In the genomic region with DNA sequence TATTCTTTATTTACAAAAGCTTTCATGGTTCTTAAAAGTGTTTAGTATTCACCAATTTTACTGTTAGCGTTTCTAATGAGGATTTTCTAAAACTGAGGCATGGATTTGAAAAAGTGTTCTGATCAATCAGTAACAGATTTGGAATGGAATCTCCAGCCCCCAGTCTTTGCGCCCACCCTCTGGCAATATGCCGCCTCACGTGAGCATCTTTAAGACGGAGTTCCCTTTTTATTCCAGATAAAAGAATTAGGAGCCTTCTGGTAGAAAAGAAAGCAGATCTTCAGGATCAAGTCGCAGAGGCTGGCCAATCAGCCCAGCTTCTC, we compare ENCODE assay signal across 9 cellular contexts. TPM values are rescaled to one million over a fixed set of nuclear protein-coding genes. Genes with fewer than 3 reads are reported as not detected.
DNase-seq lines count a peak whose midpoint lies in the region; ATAC-seq, FAIRE-seq and TF ChIP-seq lines count a peak whose summit lies in the region.
"Had no signal": no experiment of that assay in that cellular context is flagged by ENCODE, and none has a peak within 500 bp of the region (broad histone marks: within the 10 kb centered on the region; RNA-seq: fewer than 3 reads in every experiment).

No MANE protein-coding gene starts in this region.

- no peak for FAIRE-seq in frontal cortex (lab: Jason Lieb, UNC)

- H3K36me3 Mint-ChIP-seq in activated T-cell treated with anti-CD3 and anti-CD28 coated beads, Interleukin-2, amount 50 U/mL, for 4 hours (ENCODE audit: insufficient read depth) = no peaks in the 10 kb centered on the region

- H3K4me1 Mint-ChIP-seq in activated T-cell treated with anti-CD3 and anti-CD28 coated beads, Interleukin-2, amount 50 U/mL, for 4 hours (ENCODE audit: low read depth) = peaks cover 11% of the 10 kb centered on the region

- DNase-seq in activated T-cell treated with anti-CD3 and anti-CD28 coated beads, Interleukin-2, amount 50 U/mL, for 4 hours = no peak
- DNase-seq in activated T-cell treated with anti-CD3 and anti-CD28 coated beads for 4 hours (no peak), ascending aorta (ENCODE audit: low spot score in 2 of 2) (no peak), thyroid gland (no peak), frontal cortex (ENCODE audit: low spot score in 2 of 2) (no peak)

- peaks cover 9% of the 10 kb centered on the region for H3K27me3 Mint-ChIP-seq in activated T-cell treated with anti-CD3 and anti-CD28 coated beads, Interleukin-2, amount 50 U/mL, for 4 hours (ENCODE audit: low read depth)

- H3K4me3 ChIP-seq in ascending aorta = peak overlapping the region; percentile 91 to 98
- peak overlapping the region; percentile 71 to 93 (median 76) for H3K4me3 ChIP-seq in liver (ENCODE audit: low read depth in 1 of 3, low read length in 3 of 3)
- H3K4me3 ChIP-seq in thyroid gland (replicated peaks in 1 of 3) = peak overlapping the region in 2 of 3 donors; percentile 74 to 79

- no peak for TF ChIP-seq CTCF in ascending aorta (IDR thresholded peaks at IDR 0.05)
- TF ChIP-seq CTCF in liver (IDR thresholded peaks at IDR 0.05; ENCODE audit: low read depth, low read length, missing input control) = no peak
- no peak for TF ChIP-seq CTCF in thyroid gland (IDR thresholded peaks at IDR 0.05)

- no peaks in the 10 kb centered on the region for H3K9me3 Mint-ChIP-seq in activated T-cell treated with anti-CD3 and anti-CD28 coated beads, Interleukin-2, amount 50 U/mL, for 4 hours

- intact Hi-C loops in ascending aorta (cut with DNase I) = no loop called here
- intact Hi-C loops in thyroid gland (cut with DNase I) = no loop called here

- H3K9ac ChIP-seq in liver (ENCODE audit: low read depth in 1 of 2, low read length in 2 of 2) = peak overlapping the region; percentile 58 to 84

- H3K36me3 ChIP-seq in ascending aorta = no peaks in the 10 kb centered on the region
- H3K36me3 ChIP-seq in liver (ENCODE audit: control insufficient read depth in 4 of 4, insufficient read depth in 3 of 4, low read depth in 1 of 4, low read length in 3 of 4) = no peaks in the 10 kb centered on the region
- no peaks in the 10 kb centered on the region for H3K36me3 ChIP-seq in thyroid gland

- H3K27me3 ChIP-seq in ascending aorta = no peaks in the 10 kb centered on the region
- no peaks in the 10 kb centered on the region for H3K27me3 ChIP-seq in liver (ENCODE audit: control insufficient read depth in 4 of 4, insufficient read depth in 4 of 4, low read length in 3 of 4)
- H3K27me3 ChIP-seq in thyroid gland = no peaks in the 10 kb centered on the region

- peak overlapping the region; percentile 87 for H3K4me3 Mint-ChIP-seq in activated T-cell treated with anti-CD3 and anti-CD28 coated beads, Interleukin-2, amount 50 U/mL, for 4 hours

- TF ChIP-seq POLR2A in thyroid gland (IDR thresholded peaks at IDR 0.05) = no peak

- TF ChIP-seq RAD21 in liver (IDR thresholded peaks at IDR 0.05) = no peak

- peaks cover 11 to 23% of the 10 kb centered on the region in 2 donors for H3K4me1 ChIP-seq in ascending aorta
- peaks cover 13 to 42% (median 29%) of the 10 kb centered on the region in 4 donors for H3K4me1 ChIP-seq in liver (ENCODE audit: control insufficient read depth in 4 of 4, insufficient read depth in 4 of 4, low read length in 3 of 4)
- peaks cover 27 to 34% of the 10 kb centered on the region in 2 donors for H3K4me1 ChIP-seq in thyroid gland

- 23% methylated on average over 6 of the region's 6 CpGs for WGBS in liver
- 35 to 39% methylated on average over 6 of the region's 6 CpGs for WGBS in thyroid gland, 2 donors

- H3K9me3 ChIP-seq in ascending aorta (no peaks in the 10 kb centered on the region), liver (ENCODE audit: control insufficient read depth in 4 of 4, low read length in 3 of 4) (no peaks in the 10 kb centered on the region), thyroid gland (no peaks in the 10 kb centered on the region)

- ATAC-seq in activated T-cell treated with anti-CD3 and anti-CD28 coated beads, Interleukin-2, amount 50 U/mL, for 4 hours = no peak
- ATAC-seq in GM19467 (IDR thresholded peaks at IDR 0.05; ENCODE audit: unreplicated experiment) (no peak), HG02623 (IDR thresholded peaks at IDR 0.05; ENCODE audit: unreplicated experiment) (no peak)

- peak overlapping the region; percentile 80 to 84 for H3K27ac ChIP-seq in ascending aorta
- H3K27ac ChIP-seq in liver (ENCODE audit: low read depth in 1 of 2, low read length in 2 of 2) = peak overlapping the region; percentile 77 to 84
- H3K27ac ChIP-seq in thyroid gland = peak overlapping the region in 2 of 3 donors; percentile 76 to 80

TF ChIP-seq in liver, 16 proteins besides CTCF, POLR2A, EP300 and RAD21:
- TF ChIP-seq, protein P1, sequence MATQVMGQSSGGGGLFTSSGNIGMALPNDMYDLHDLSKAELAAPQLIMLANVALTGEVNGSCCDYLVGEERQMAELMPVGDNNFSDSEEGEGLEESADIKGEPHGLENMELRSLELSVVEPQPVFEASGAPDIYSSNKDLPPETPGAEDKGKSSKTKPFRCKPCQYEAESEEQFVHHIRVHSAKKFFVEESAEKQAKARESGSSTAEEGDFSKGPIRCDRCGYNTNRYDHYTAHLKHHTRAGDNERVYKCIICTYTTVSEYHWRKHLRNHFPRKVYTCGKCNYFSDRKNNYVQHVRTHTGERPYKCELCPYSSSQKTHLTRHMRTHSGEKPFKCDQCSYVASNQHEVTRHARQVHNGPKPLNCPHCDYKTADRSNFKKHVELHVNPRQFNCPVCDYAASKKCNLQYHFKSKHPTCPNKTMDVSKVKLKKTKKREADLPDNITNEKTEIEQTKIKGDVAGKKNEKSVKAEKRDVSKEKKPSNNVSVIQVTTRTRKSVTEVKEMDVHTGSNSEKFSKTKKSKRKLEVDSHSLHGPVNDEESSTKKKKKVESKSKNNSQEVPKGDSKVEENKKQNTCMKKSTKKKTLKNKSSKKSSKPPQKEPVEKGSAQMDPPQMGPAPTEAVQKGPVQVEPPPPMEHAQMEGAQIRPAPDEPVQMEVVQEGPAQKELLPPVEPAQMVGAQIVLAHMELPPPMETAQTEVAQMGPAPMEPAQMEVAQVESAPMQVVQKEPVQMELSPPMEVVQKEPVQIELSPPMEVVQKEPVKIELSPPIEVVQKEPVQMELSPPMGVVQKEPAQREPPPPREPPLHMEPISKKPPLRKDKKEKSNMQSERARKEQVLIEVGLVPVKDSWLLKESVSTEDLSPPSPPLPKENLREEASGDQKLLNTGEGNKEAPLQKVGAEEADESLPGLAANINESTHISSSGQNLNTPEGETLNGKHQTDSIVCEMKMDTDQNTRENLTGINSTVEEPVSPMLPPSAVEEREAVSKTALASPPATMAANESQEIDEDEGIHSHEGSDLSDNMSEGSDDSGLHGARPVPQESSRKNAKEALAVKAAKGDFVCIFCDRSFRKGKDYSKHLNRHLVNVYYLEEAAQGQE (IDR thresholded peaks at IDR 0.05) = no peak
- TF ChIP-seq, protein P2, sequence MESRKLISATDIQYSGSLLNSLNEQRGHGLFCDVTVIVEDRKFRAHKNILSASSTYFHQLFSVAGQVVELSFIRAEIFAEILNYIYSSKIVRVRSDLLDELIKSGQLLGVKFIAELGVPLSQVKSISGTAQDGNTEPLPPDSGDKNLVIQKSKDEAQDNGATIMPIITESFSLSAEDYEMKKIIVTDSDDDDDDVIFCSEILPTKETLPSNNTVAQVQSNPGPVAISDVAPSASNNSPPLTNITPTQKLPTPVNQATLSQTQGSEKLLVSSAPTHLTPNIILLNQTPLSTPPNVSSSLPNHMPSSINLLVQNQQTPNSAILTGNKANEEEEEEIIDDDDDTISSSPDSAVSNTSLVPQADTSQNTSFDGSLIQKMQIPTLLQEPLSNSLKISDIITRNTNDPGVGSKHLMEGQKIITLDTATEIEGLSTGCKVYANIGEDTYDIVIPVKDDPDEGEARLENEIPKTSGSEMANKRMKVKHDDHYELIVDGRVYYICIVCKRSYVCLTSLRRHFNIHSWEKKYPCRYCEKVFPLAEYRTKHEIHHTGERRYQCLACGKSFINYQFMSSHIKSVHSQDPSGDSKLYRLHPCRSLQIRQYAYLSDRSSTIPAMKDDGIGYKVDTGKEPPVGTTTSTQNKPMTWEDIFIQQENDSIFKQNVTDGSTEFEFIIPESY (IDR thresholded peaks at IDR 0.05) = no peak
- TF ChIP-seq TAF1 (conservative IDR thresholded peaks at IDR 0.05) = no peak
- TF ChIP-seq HNF4G (IDR thresholded peaks at IDR 0.05) = no peak
- TF ChIP-seq FOXA2 (IDR thresholded peaks at IDR 0.05) = no peak
- TF ChIP-seq JUND (IDR thresholded peaks at IDR 0.05) = no peak
- TF ChIP-seq, protein P3, sequence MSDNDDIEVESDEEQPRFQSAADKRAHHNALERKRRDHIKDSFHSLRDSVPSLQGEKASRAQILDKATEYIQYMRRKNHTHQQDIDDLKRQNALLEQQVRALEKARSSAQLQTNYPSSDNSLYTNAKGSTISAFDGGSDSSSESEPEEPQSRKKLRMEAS (IDR thresholded peaks at IDR 0.05) = no peak
- no peak for TF ChIP-seq YY1 (IDR thresholded peaks at IDR 0.05)
TF ChIP-seq in liver: peak in this region for 0.

RNA-seq across cellular contexts. Expression of a gene that starts 1.1 kb away (rescaled TPM):
- total RNA-seq in activated T-cell treated with anti-CD3 and anti-CD28 coated beads, Interleukin-2, amount 50 U/mL, for 4 hours = 1 to 10 TPM; 2.2 to 3.3 (median 2.6) TPM
- total RNA-seq in ascending aorta (55.6 TPM), liver (10 to 100 TPM in 1 of 2 donors, 1 to 10 TPM in 1; 4.7 to 29.5 TPM), thyroid gland (10 to 100 TPM; 25.4 to 32.2 (median 29.8) TPM), frontal cortex (16.3 TPM)
- 1 to 10 TPM; 3.4 to 4.7 TPM for polyA plus RNA-seq in liver

RNA-seq across cellular contexts. Expression of a gene that starts 1.8 kb away (rescaled TPM):
- under 1 TPM; 0.25 to 0.98 (median 0.29) TPM for total RNA-seq in activated T-cell treated with anti-CD3 and anti-CD28 coated beads, Interleukin-2, amount 50 U/mL, for 4 hours
- total RNA-seq in ascending aorta = 5.4 TPM
- 1 to 10 TPM in 1 of 2 donors, under 1 TPM in 1; 0.93 to 3.0 TPM for total RNA-seq in liver
- polyA plus RNA-seq in liver = 1 to 10 TPM in 1 of 2 donors, under 1 TPM in 1; 0.60 to 1.9 TPM
- total RNA-seq in thyroid gland = 10 to 100 TPM in 2 of 4 donors, 1 to 10 TPM in 2; 6.7 to 17.3 (median 9.4) TPM
- total RNA-seq in frontal cortex = 6.5 TPM
- total RNA-seq: T-helper 2 cell treated with Interferon-gamma antibody and Interleukin-4, amounts not matched to agents 100 ng/mL and 5 ng/mL, for 36 hours had no signal
